8 cellular contexts compared by ENCODE assay signal in genomic region chr19:45863840-45864628, GRCh38. TPM values are rescaled to one million over a fixed set of nuclear protein-coding genes. Genes with fewer than 3 reads are reported as not detected.
DNase-seq lines count a peak whose midpoint lies in the region; ATAC-seq and TF ChIP-seq lines count a peak whose summit lies in the region.

TSS of gene FOXA3 (plus strand) at chr19:45864326. CDS start at chr19:45864457, 131 bp downstream.

- H3K36me3 Mint-ChIP-seq in HFFc6 (ENCODE audit: low read depth) = peaks cover 14% of the 10 kb centered on the region

- peaks cover 26% of the 10 kb centered on the region for H3K4me1 ChIP-seq in DND-41 (ENCODE audit: insufficient read depth, low read length)
- peaks cover 9% of the 10 kb centered on the region for H3K4me1 ChIP-seq in adipocyte (ENCODE audit: control insufficient read depth, insufficient read depth, low read length)
- no peaks in the 10 kb centered on the region for H3K4me1 ChIP-seq in iPS-18a (ENCODE audit: control insufficient read depth, low read depth, low read length)
- H3K4me1 ChIP-seq in smooth muscle cell (ENCODE audit: low read depth) = peaks cover 5% of the 10 kb centered on the region

- peak within 1 kb of the TSS; percentile 99 for H3K4me3 Mint-ChIP-seq in HFFc6

- peak within 1 kb of the TSS; percentile 51 for H3K9ac ChIP-seq in DND-41 (ENCODE audit: low read depth, low read length)
- H3K9ac ChIP-seq in adipocyte (ENCODE audit: low read length) = peak within 1 kb of the TSS; percentile 66
- H3K9ac ChIP-seq in iPS-18a (ENCODE audit: low read length) = peak within 1 kb of the TSS; percentile 87
- no peak within 1 kb of the TSS for H3K9ac ChIP-seq in smooth muscle cell (ENCODE audit: low read depth)

- H3K36me3 ChIP-seq in DND-41 (ENCODE audit: insufficient read depth, low read length) (peaks cover 18% of the 10 kb centered on the region), adipocyte (ENCODE audit: control insufficient read depth, insufficient read depth, low read length, severe bottlenecking) (peaks cover 2% of the 10 kb centered on the region), iPS-18a (ENCODE audit: control insufficient read depth, low read depth, low read length) (peaks cover 12% of the 10 kb centered on the region), smooth muscle cell (ENCODE audit: low read depth) (no peaks in the 10 kb centered on the region)

- POLR2A ChIA-PET in RWPE1 (lab: Yijun Ruan, JAX; ENCODE audit: low non-redundant PET) = no interaction called here

- H3K4me1 Mint-ChIP-seq in HFFc6 (ENCODE audit: low read depth) = peaks cover 9% of the 10 kb centered on the region; the same call in 1 of the 2 replicates

- no peak for DNase-seq in DND-41
- no peak for DNase-seq in HFFc6
- DNase-seq in RWPE1 (ENCODE audit: low spot score) = no peak
- DNase-seq in adipocyte (ENCODE audit: low read depth) = peak; percentile 65
- DNase-seq in smooth muscle cell (lab: John Stamatoyannopoulos, UW; ENCODE audit: unreplicated experiment) = peak; percentile 29
- DNase-seq in GOT3 (lab: John Stamatoyannopoulos, UW) = no peak

- H3K79me2 ChIP-seq in DND-41 (ENCODE audit: insufficient read depth, low read length) = peaks cover 37% of the 10 kb centered on the region
- peaks cover 33% of the 10 kb centered on the region for H3K79me2 ChIP-seq in smooth muscle cell (ENCODE audit: low read depth)

- H3K27ac Mint-ChIP-seq in HFFc6 = peak within 1 kb of the TSS; percentile 99

- H3K4me2 ChIP-seq in DND-41 (ENCODE audit: insufficient read depth, low read length) = peak within 1 kb of the TSS; percentile 77
- H3K4me2 ChIP-seq in smooth muscle cell = peak within 1 kb of the TSS; percentile 85

- H3K9me3 ChIP-seq in DND-41 (ENCODE audit: insufficient read depth, low read length, severe bottlenecking) = no peaks in the 10 kb centered on the region
- H3K9me3 ChIP-seq in adipocyte (ENCODE audit: control insufficient read depth, low read length) = no peaks in the 10 kb centered on the region
- no peaks in the 10 kb centered on the region for H3K9me3 ChIP-seq in iPS-18a (ENCODE audit: control insufficient read depth, low read depth, low read length)
- no peaks in the 10 kb centered on the region for H3K9me3 ChIP-seq in smooth muscle cell (replicated peaks; ENCODE audit: low read depth)

- peak; percentile 18 for TF ChIP-seq CTCF in DND-41 (IDR thresholded peaks at IDR 0.05; ENCODE audit: borderline replicate concordance, extremely low read depth, low read length, poor library complexity, severe bottlenecking)
- TF ChIP-seq CTCF in HFFc6 (IDR thresholded peaks at IDR 0.05) = peak; percentile 71
- TF ChIP-seq CTCF in RWPE1 (conservative IDR thresholded peaks at IDR 0.05; ENCODE audit: low read depth) = peak; percentile 60
- peak; percentile 64 for TF ChIP-seq CTCF in smooth muscle cell (IDR thresholded peaks at IDR 0.05; ENCODE audit: borderline replicate concordance, insufficient read depth, poor library complexity, severe bottlenecking)

- peaks cover 39% of the 10 kb centered on the region for H3K27me3 Mint-ChIP-seq in HFFc6 (ENCODE audit: insufficient read depth)

- CTCF ChIA-PET in RWPE1 (lab: Yijun Ruan, JAX) = interaction anchor here (0.6 to 1.7 kb wide), 6 partner anchors 17 to 186 kb away, joined by 3 to 8 read pairs (median 4); no protein-coding TSS in a partner anchor

- H2AFZ ChIP-seq in DND-41 (ENCODE audit: low read depth, low read length) = peak within 1 kb of the TSS; percentile 93
- peak within 1 kb of the TSS; percentile 88 for H2AFZ ChIP-seq in smooth muscle cell (ENCODE audit: low read depth)

- H3K27me3 ChIP-seq in DND-41 (ENCODE audit: insufficient read depth, low read length, poor library complexity) (no peaks in the 10 kb centered on the region), adipocyte (replicated peaks; ENCODE audit: control insufficient read depth, insufficient read depth, low read length) (peaks cover 28% of the 10 kb centered on the region), iPS-18a (ENCODE audit: control insufficient read depth, insufficient read depth, low read length) (peaks cover 19% of the 10 kb centered on the region), smooth muscle cell (ENCODE audit: low read depth) (peaks cover 12% of the 10 kb centered on the region)

- H3K9me3 Mint-ChIP-seq in HFFc6 = no peaks in the 10 kb centered on the region

- H3K27ac ChIP-seq in DND-41 (ENCODE audit: low read length) (peak within 1 kb of the TSS; percentile 61), RWPE1 (peak within 1 kb of the TSS; percentile 86), iPS-18a (ENCODE audit: low read length) (peak within 1 kb of the TSS; percentile 41), smooth muscle cell (ENCODE audit: low read depth) (no peak within 1 kb of the TSS)

- H4K20me1 ChIP-seq in DND-41 (ENCODE audit: insufficient read depth, low read length) (no peaks in the 10 kb centered on the region), smooth muscle cell (ENCODE audit: low read depth) (peaks cover 9% of the 10 kb centered on the region)

- ATAC-seq in DND-41 (ENCODE audit: insufficient read depth, low read depth) (no peak), HG03039 (IDR thresholded peaks at IDR 0.05; ENCODE audit: unreplicated experiment) (no peak)

- WGBS in smooth muscle cell (ENCODE audit: low lambda C conversion rate) = 5% methylated on average over 44 of the region's 71 CpGs

- no peaks in the 10 kb centered on the region for H3F3A ChIP-seq in smooth muscle cell (ENCODE audit: low read depth)

- H3K4me3 ChIP-seq in DND-41 (ENCODE audit: low read depth in 1 of 2, low read length in 2 of 2) (peak within 1 kb of the TSS; percentile 27 to 74; a peak in 3 of 4 replicates), adipocyte (ENCODE audit: low read length) (peak within 1 kb of the TSS; percentile 84), iPS-18a (ENCODE audit: low read length) (peak within 1 kb of the TSS; percentile 92), smooth muscle cell (peak within 1 kb of the TSS; percentile 69)

RNA-seq across cellular contexts. Expression of gene FOXA3, which starts in this region (rescaled TPM):
- not detected for total RNA-seq in HFFc6 (2021; fragmentation: NEBNext Ultra II Directional; extraction: Animal tissue kit (Norgen Biotek cat#: 25700))
- total RNA-seq in smooth muscle cell = 0.13 and 0.76 TPM in 2 replicates
- 0.50 and 0.65 TPM in 2 replicates for polyA plus RNA-seq in smooth muscle cell

Comparison
In these comparisons a context has a peak if more than half of its experiments do, and no peak if none do; other contexts are left out.
1. Peak in DNase-seq, H3K4me3 ChIP-seq and H3K4me2 ChIP-seq in smooth muscle cell; RNA of the gene not detected or under 1 TPM.
2. CTCF ChIP-seq: peak in every context shown above with its lines; median percentile 71 in HFFc6; 64 in smooth muscle cell; 60 in RWPE1; 18 in DND-41.